1 cellular context compared by ENCODE assay signal in the genomic region with DNA sequence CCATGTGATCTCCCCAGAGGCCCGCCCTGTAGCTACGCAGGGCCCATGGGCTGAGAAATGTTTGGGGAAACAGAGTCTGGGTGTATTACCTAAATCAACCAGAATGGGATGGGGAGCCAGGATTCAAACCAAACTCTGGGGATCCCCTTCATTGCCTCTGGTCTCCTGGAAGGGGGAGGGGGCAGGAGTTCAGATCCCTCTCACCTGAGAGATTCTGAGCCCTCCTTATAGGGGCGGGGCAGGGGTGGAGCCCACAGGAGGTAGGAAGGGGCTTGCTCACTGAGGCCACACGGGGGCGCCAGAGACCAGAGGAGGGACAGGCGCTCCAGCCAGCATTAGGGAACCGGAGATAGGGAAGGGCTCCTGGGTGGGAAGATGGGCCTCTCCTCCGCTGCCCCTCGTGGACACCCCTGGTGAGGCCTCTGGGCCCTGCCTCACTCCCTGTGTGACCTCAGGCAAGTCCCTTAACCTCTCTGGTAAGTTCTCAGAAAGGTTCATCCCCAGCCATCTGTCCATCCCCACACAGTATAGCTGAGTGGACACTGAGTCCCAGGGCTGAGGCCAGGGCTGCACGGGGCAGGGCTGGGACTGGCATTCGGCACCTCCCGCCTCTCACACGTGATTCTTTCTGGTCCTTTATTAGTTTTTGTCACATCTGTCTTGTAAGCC.
A peak's percentile ranks its signal among the peaks of the same experiment; 100 is the strongest.
TF ChIP-seq lines count a peak whose summit lies in the region.

No MANE protein-coding gene starts in this region.

TF ChIP-seq in K562, 482 proteins besides CTCF, POLR2A, EP300 and RAD21 (continued from another document and continues in another):
- TF ChIP-seq RNF219 (CRISPR knock-in tag; IDR thresholded peaks at IDR 0.05) (no peak), TAF15 (IDR thresholded peaks at IDR 0.05; ENCODE audit: low read depth, low read length) (no peak), FOXM1 (IDR thresholded peaks at IDR 0.05; ENCODE audit: low read depth) (no peak), FOXM1 (CRISPR knock-in tag; IDR thresholded peaks at IDR 0.05; ENCODE audit: low read depth) (no peak), PML (IDR thresholded peaks at IDR 0.05; ENCODE audit: low read length) (no peak), HNRNPK (IDR thresholded peaks at IDR 0.05; ENCODE audit: low read depth, low read length, poor library complexity, severe bottlenecking) (no peak), SLC30A9 (CRISPR knock-in tag; IDR thresholded peaks at IDR 0.05) (no peak), ZNF668 (CRISPR knock-in tag; IDR thresholded peaks at IDR 0.05) (no peak), ATF1 (CRISPR knock-in tag; IDR thresholded peaks at IDR 0.05) (no peak), ATF1 (tag; IDR thresholded peaks at IDR 0.05) (no peak), RBM39 (optimal IDR thresholded peaks at IDR 0.05; ENCODE audit: low read depth, low read length) (no peak), HINFP (tag; conservative IDR thresholded peaks at IDR 0.05; ENCODE audit: low read depth) (no peak), REST (CRISPR knock-in tag; IDR thresholded peaks at IDR 0.05; ENCODE audit: low read depth) (0 out of 2 replicates have a peak, but pooled peaks have one; percentile 36), ELF2 (CRISPR knock-in tag; IDR thresholded peaks at IDR 0.05) (no peak), DNMT1 (IDR thresholded peaks at IDR 0.05) (no peak), ZNF830 (CRISPR knock-in tag; IDR thresholded peaks at IDR 0.05) (no peak), ESRRA (IDR thresholded peaks at IDR 0.05; ENCODE audit: borderline replicate concordance, low read depth) (peak; percentile 42; the same call in 1 of the 2 replicates), NFIX (CRISPR knock-in tag; IDR thresholded peaks at IDR 0.05; ENCODE audit: low read depth) (no peak), ZNF583 (CRISPR knock-in tag; IDR thresholded peaks at IDR 0.05) (no peak), HIVEP1 (CRISPR knock-in tag; IDR thresholded peaks at IDR 0.05) (0 out of 2 replicates have a peak, but pooled peaks have one; percentile 67), JUND (IDR thresholded peaks at IDR 0.05; ENCODE audit: borderline replicate concordance, low read depth, low read length) (peak; percentile 55), JUND (tag; IDR thresholded peaks at IDR 0.05; ENCODE audit: borderline replicate concordance, low read depth, low read length) (no peak; the same call in 2 of the 3 replicates), CBFA2T2 (conservative IDR thresholded peaks at IDR 0.05) (no peak), TSC22D4 (tag; IDR thresholded peaks at IDR 0.05) (no peak), CBX1 (IDR thresholded peaks at IDR 0.05; ENCODE audit: low read depth) (peak; percentile 78; the same call in 1 of the 2 replicates), ATF7 (IDR thresholded peaks at IDR 0.05) (peak; percentile 54; the same call in 1 of the 2 replicates), SIN3B (IDR thresholded peaks at IDR 0.05; ENCODE audit: low read depth) (no peak), ZNF280A (IDR thresholded peaks at IDR 0.05; ENCODE audit: low read depth, partially characterized antibody) (no peak), BRD9 (IDR thresholded peaks at IDR 0.05; ENCODE audit: low read depth, partially characterized antibody) (peak; percentile 82), DEAF1 (CRISPR knock-in tag; IDR thresholded peaks at IDR 0.05) (peak; percentile 98), ZBTB26 (CRISPR knock-in tag; IDR thresholded peaks at IDR 0.05) (no peak), CREM (IDR thresholded peaks at IDR 0.05; ENCODE audit: low read depth) (0 out of 2 replicates have a peak, but pooled peaks have one; percentile 43), ZFP1 (CRISPR knock-in tag; IDR thresholded peaks at IDR 0.05) (no peak), NCOR1 (IDR thresholded peaks at IDR 0.05) (no peak), CBX5 (IDR thresholded peaks at IDR 0.05; ENCODE audit: borderline replicate concordance, low read depth) (no peak), STAG1 (CRISPR knock-in tag; IDR thresholded peaks at IDR 0.05; ENCODE audit: borderline replicate concordance) (peak; percentile 96), PHF21A (IDR thresholded peaks at IDR 0.05; ENCODE audit: borderline replicate concordance, low read depth) (peak; percentile 51; the same call in 1 of the 2 replicates), PHB (CRISPR knock-in tag; IDR thresholded peaks at IDR 0.05) (no peak), ZNF696 (CRISPR knock-in tag; conservative IDR thresholded peaks at IDR 0.05) (no peak), ZNF717 (CRISPR knock-in tag; IDR thresholded peaks at IDR 0.05) (no peak), ZNF41 (CRISPR knock-in tag; conservative IDR thresholded peaks at IDR 0.05) (no peak), TCFL5 (CRISPR knock-in tag; conservative IDR thresholded peaks at IDR 0.05) (no peak), ZNF551 (CRISPR knock-in tag; IDR thresholded peaks at IDR 0.05) (no peak), DPF2 (IDR thresholded peaks at IDR 0.05) (0 out of 2 replicates have a peak, but pooled peaks have one; percentile 10)
- TF ChIP-seq, protein P1, sequence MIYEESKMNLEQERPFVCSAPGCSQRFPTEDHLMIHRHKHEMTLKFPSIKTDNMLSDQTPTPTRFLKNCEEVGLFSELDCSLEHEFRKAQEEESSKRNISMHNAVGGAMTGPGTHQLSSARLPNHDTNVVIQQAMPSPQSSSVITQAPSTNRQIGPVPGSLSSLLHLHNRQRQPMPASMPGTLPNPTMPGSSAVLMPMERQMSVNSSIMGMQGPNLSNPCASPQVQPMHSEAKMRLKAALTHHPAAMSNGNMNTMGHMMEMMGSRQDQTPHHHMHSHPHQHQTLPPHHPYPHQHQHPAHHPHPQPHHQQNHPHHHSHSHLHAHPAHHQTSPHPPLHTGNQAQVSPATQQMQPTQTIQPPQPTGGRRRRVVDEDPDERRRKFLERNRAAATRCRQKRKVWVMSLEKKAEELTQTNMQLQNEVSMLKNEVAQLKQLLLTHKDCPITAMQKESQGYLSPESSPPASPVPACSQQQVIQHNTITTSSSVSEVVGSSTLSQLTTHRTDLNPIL (CRISPR knock-in tag; IDR thresholded peaks at IDR 0.05), result no peak
- TF ChIP-seq, protein P2, sequence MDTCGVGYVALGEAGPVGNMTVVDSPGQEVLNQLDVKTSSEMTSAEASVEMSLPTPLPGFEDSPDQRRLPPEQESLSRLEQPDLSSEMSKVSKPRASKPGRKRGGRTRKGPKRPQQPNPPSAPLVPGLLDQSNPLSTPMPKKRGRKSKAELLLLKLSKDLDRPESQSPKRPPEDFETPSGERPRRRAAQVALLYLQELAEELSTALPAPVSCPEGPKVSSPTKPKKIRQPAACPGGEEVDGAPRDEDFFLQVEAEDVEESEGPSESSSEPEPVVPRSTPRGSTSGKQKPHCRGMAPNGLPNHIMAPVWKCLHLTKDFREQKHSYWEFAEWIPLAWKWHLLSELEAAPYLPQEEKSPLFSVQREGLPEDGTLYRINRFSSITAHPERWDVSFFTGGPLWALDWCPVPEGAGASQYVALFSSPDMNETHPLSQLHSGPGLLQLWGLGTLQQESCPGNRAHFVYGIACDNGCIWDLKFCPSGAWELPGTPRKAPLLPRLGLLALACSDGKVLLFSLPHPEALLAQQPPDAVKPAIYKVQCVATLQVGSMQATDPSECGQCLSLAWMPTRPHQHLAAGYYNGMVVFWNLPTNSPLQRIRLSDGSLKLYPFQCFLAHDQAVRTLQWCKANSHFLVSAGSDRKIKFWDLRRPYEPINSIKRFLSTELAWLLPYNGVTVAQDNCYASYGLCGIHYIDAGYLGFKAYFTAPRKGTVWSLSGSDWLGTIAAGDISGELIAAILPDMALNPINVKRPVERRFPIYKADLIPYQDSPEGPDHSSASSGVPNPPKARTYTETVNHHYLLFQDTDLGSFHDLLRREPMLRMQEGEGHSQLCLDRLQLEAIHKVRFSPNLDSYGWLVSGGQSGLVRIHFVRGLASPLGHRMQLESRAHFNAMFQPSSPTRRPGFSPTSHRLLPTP (IDR thresholded peaks at IDR 0.05; ENCODE audit: borderline replicate concordance, extremely low read depth, insufficient read length), result no peak
- TF ChIP-seq, protein P3, sequence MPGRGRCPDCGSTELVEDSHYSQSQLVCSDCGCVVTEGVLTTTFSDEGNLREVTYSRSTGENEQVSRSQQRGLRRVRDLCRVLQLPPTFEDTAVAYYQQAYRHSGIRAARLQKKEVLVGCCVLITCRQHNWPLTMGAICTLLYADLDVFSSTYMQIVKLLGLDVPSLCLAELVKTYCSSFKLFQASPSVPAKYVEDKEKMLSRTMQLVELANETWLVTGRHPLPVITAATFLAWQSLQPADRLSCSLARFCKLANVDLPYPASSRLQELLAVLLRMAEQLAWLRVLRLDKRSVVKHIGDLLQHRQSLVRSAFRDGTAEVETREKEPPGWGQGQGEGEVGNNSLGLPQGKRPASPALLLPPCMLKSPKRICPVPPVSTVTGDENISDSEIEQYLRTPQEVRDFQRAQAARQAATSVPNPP (IDR thresholded peaks at IDR 0.05; ENCODE audit: borderline replicate concordance, insufficient read depth, insufficient read length), result no peak
